In genomic region chr17:30300803-30301202, GRCh38 we compare ENCODE assay signal across 28 cellular contexts. TPM values are rescaled to one million over a fixed set of nuclear protein-coding genes. Genes with fewer than 3 reads are reported as not detected.
"Had no signal": no experiment of that assay in that cellular context is flagged by ENCODE, and none has a peak within 500 bp of the region (broad histone marks: within the 10 kb centered on the region; RNA-seq: fewer than 3 reads in every experiment).

No MANE protein-coding gene starts in this region.

- H3K4me2 ChIP-seq: smooth muscle cell had no signal

- ATAC-seq: activated CD4-positive, alpha-beta T cell treated with anti-CD3 and anti-CD28 coated beads for 36 hours; activated T-cell treated with anti-CD3 and anti-CD28 coated beads, Interleukin-2, amount 50 U/mL, for 4 hours; left ventricle myocardium superior; right lobe of liver had no signal

- H3K36me3 Mint-ChIP-seq: type B pancreatic cell had no signal

- H3K4me1 ChIP-seq: prostate gland, right lobe of liver, suprapubic skin had no signal

- H3K9me3 Mint-ChIP-seq: activated CD4-positive, alpha-beta memory T cell treated with anti-CD3 and anti-CD28 coated beads, Interleukin-2, amount 10 ng/mL, durations not matched to agents 7 days and 5 days had no signal

- H3K9me3 ChIP-seq: prostate gland, right lobe of liver, suprapubic skin had no signal

- H3K27me3 ChIP-seq: right lobe of liver, suprapubic skin had no signal

- H3K4me3 ChIP-seq: prostate gland, right lobe of liver, smooth muscle cell, suprapubic skin had no signal

- H3K36me3 ChIP-seq: prostate gland, right lobe of liver, suprapubic skin, WERI-Rb-1 had no signal

- H3K27me3 Mint-ChIP-seq: activated CD4-positive, alpha-beta T cell treated with anti-CD3 and anti-CD28 coated beads for 36 hours; stimulated activated naive CD8-positive, alpha-beta T cell treated with anti-CD3 and anti-CD28 coated beads, Interleukin-15, Interleukin-2, amounts not matched to agents 100 ng/mL and 50 ng/mL, for 24 hours had no signal

- H3K4me1 Mint-ChIP-seq: activated CD4-positive, alpha-beta memory T cell treated with anti-CD3 and anti-CD28 coated beads, Interleukin-2, amount 10 ng/mL, durations not matched to agents 7 days and 5 days had no signal

- DNase-seq: activated CD4-positive, alpha-beta memory T cell treated with anti-CD3 and anti-CD28 coated beads, Interleukin-2, amount 10 ng/mL, durations not matched to agents 7 days and 5 days; activated CD4-positive, alpha-beta T cell treated with anti-CD3 and anti-CD28 coated beads for 36 hours; activated effector memory CD4-positive, alpha-beta T cell treated with Interleukin-2 at 50 U/mL for 16 hours; activated naive CD4-positive, alpha-beta T cell treated with anti-CD3 and anti-CD28 coated beads, Interleukin-2, amount 50 U/mL, for 16 hours; activated T-cell treated with anti-CD3 and anti-CD28 coated beads, Interleukin-2, amount 50 U/mL, for 4 hours; head of caudate nucleus; kidney glomerular epithelial cell; left ventricle myocardium superior; mesendoderm; nephron progenitor cell; right lobe of liver; stimulated activated CD4-positive, alpha-beta T cell treated with anti-CD3 and anti-CD28 coated beads, Interleukin-4, amount 100 ng/mL, for 4 hours; stimulated activated CD8-positive, alpha-beta memory T cell treated with anti-CD3 and anti-CD28 coated beads, Interleukin-4, amount 100 ng/mL, for 48 hours; WERI-Rb-1 had no signal

- H3K27ac Mint-ChIP-seq: activated CD4-positive, alpha-beta memory T cell treated with anti-CD3 and anti-CD28 coated beads, Interleukin-2, amount 10 ng/mL, durations not matched to agents 7 days and 5 days; activated CD4-positive, alpha-beta T cell treated with anti-CD3 and anti-CD28 coated beads for 36 hours; nephron progenitor cell; stimulated activated naive CD8-positive, alpha-beta T cell treated with anti-CD3 and anti-CD28 coated beads, Interleukin-15, Interleukin-2, amounts not matched to agents 100 ng/mL and 50 ng/mL, for 24 hours; type B pancreatic cell had no signal

- H3K27ac ChIP-seq: epithelial cell of prostate, prostate gland, right lobe of liver, suprapubic skin, WERI-Rb-1 had no signal

- H3K4me3 Mint-ChIP-seq: activated CD4-positive, alpha-beta memory T cell treated with anti-CD3 and anti-CD28 coated beads, Interleukin-2, amount 10 ng/mL, durations not matched to agents 7 days and 5 days; activated CD4-positive, alpha-beta T cell treated with anti-CD3 and anti-CD28 coated beads for 36 hours; activated T-cell treated with anti-CD3 and anti-CD28 coated beads, Interleukin-2, amount 50 U/mL, for 4 hours; nephron progenitor cell; stimulated activated naive CD8-positive, alpha-beta T cell treated with anti-CD3 and anti-CD28 coated beads, Interleukin-15, Interleukin-2, amounts not matched to agents 100 ng/mL and 50 ng/mL, for 24 hours; type B pancreatic cell had no signal

RNA-seq across cellular contexts. Expression of gene TMIGD1, which starts 33.1 kb away (rescaled TPM):
- total RNA-seq: activated CD4-positive, alpha-beta memory T cell treated with anti-CD3 and anti-CD28 coated beads, Interleukin-2, amount 10 ng/mL, durations not matched to agents 7 days and 5 days; activated CD4-positive, alpha-beta T cell treated with anti-CD3 and anti-CD28 coated beads for 36 hours; activated T-cell treated with anti-CD3 and anti-CD28 coated beads, Interleukin-2, amount 50 U/mL, for 4 hours; astrocyte; bronchial epithelial cell; chondrocyte; dermis microvascular lymphatic vessel endothelial cell; fibroblast of lung; frontal cortex; left ventricle myocardium superior; osteoblast; prostate gland; right lobe of liver; smooth muscle cell had no signal
- polyA plus RNA-seq: adipose tissue, fibroblast of lung, smooth muscle cell had no signal
